31 cellular contexts compared by ENCODE assay signal in the genomic region with DNA sequence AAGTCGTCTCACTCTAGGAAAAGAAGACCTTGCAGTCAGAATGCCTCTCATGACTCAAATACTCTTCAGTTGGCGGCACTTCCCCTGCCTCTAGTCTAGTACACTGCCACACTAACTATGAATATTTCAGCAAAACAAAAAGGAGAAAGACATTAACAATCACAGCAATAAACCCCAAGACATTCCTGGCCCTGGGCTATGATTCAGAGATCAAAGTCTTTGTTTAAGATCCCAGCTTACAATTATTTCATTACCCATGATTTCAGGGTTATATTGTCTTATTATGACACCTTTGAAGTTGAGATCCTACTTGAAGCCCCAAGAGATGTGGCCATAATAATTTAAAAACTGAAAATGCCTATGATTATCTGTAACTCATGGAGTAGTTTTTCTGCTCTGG.
"Had no signal": no experiment of that assay in that cellular context is flagged by ENCODE, and none has a peak within 500 bp of the region (broad histone marks: within the 10 kb centered on the region; RNA-seq: fewer than 3 reads in every experiment).

No MANE protein-coding gene starts in this region.

- H3K4me3 Mint-ChIP-seq: natural killer cell; nephron; neural progenitor cell; stimulated activated memory B cell treated with anti-CD40 and anti-IgM and Interleukin-4, amounts not matched to agents 10 μg/mL and 1 μg/mL and 100 μg/mL, for 72 hours; stimulated activated naive CD8-positive, alpha-beta T cell treated with anti-CD3 and anti-CD28 coated beads, Interleukin-15, amount 100 ng/mL, for 72 hours; type B pancreatic cell had no signal

- H3K27ac ChIP-seq: neural progenitor cell, ovary, parathyroid adenoma, psoas muscle, right lobe of liver, sigmoid colon, spleen, suprapubic skin, testis, tibial artery, transverse colon, upper lobe of right lung, uterus had no signal

- H3K27me3 Mint-ChIP-seq: progenitor cell of endocrine pancreas; stimulated activated naive CD8-positive, alpha-beta T cell treated with anti-CD3 and anti-CD28 coated beads, Interleukin-15, amount 100 ng/mL, for 72 hours had no signal

- ATAC-seq: natural killer cell; psoas muscle; right cardiac atrium; right lobe of liver; stimulated activated memory B cell treated with anti-CD40 and anti-IgM and Interleukin-4, amounts not matched to agents 10 μg/mL and 1 μg/mL and 100 μg/mL, for 72 hours; stimulated activated naive CD8-positive, alpha-beta T cell treated with anti-CD3 and anti-CD28 coated beads, Interleukin-15, amount 100 ng/mL, for 72 hours; stimulated activated naive CD8-positive, alpha-beta T cell treated with anti-CD3 and anti-CD28 coated beads, Interleukin-15, Interleukin-2, amounts not matched to agents 100 U/mL and 50 U/mL, for 24 hours; upper lobe of right lung had no signal

- H3K36me3 ChIP-seq: neural progenitor cell, ovary, right lobe of liver, sigmoid colon, spleen, suprapubic skin, tibial artery, transverse colon, upper lobe of right lung, uterus had no signal

- H3K27me3 ChIP-seq: neural progenitor cell, ovary, right lobe of liver, sigmoid colon, spleen, suprapubic skin, testis, tibial artery, transverse colon, upper lobe of right lung, uterus had no signal

- H3K4me2 ChIP-seq: neural progenitor cell, smooth muscle cell had no signal

- H3K9me3 Mint-ChIP-seq: stimulated activated memory B cell treated with anti-CD40 and anti-IgM and Interleukin-4, amounts not matched to agents 10 μg/mL and 1 μg/mL and 100 μg/mL, for 72 hours; stimulated activated naive CD8-positive, alpha-beta T cell treated with anti-CD3 and anti-CD28 coated beads, Interleukin-15, amount 100 ng/mL, for 72 hours; type B pancreatic cell had no signal

- H3K4me3 ChIP-seq: neural progenitor cell, ovary, psoas muscle, right lobe of liver, sigmoid colon, smooth muscle cell, spleen, suprapubic skin, testis, tibial artery, transverse colon, upper lobe of right lung, uterus had no signal

- DNase-seq: natural killer cell; occipital lobe; ovary; posterior cingulate gyrus; psoas muscle; right cardiac atrium; right lobe of liver; sigmoid colon; spleen; stimulated activated CD4-positive, alpha-beta T cell treated with anti-CD3 and anti-CD28 coated beads, Interleukin-12 subunit alpha, Interleukin-12 subunit beta, amount 100 ng/mL, for 4 hours; stimulated activated CD4-positive, alpha-beta T cell treated with anti-CD3 and anti-CD28 coated beads, Interleukin-1b, Interleukin-23, amount 100 ng/mL, for 48 hours; stimulated activated CD4-positive, alpha-beta T cell treated with anti-CD3 and anti-CD28 coated beads, Interleukin-4, amount 100 ng/mL, for 1 hour; stimulated activated CD4-positive, alpha-beta T cell treated with anti-CD3 and anti-CD28 coated beads, Interleukin-4, amount 100 ng/mL, for 4 hours; stimulated activated CD8-positive, alpha-beta memory T cell treated with anti-CD3 and anti-CD28 coated beads, Interleukin-4, amount 100 ng/mL, for 48 hours; stimulated activated naive CD4-positive, alpha-beta T cell; stimulated activated naive CD8-positive, alpha-beta T cell treated with anti-CD3 and anti-CD28 coated beads, Interleukin-15, amount 100 ng/mL, for 72 hours; stimulated activated naive CD8-positive, alpha-beta T cell treated with anti-CD3 and anti-CD28 coated beads, Interleukin-15, Interleukin-2, amounts not matched to agents 100 U/mL and 50 U/mL, for 24 hours; substantia nigra; testis; tibial artery; transverse colon; upper lobe of right lung; uterus had no signal

- H3K9me3 ChIP-seq: ovary, psoas muscle, right lobe of liver, sigmoid colon, spleen, suprapubic skin, testis, tibial artery, transverse colon, upper lobe of right lung, uterus had no signal

- H3K36me3 Mint-ChIP-seq: natural killer cell; neural progenitor cell; stimulated activated memory B cell treated with anti-CD40 and anti-IgM and Interleukin-4, amounts not matched to agents 10 μg/mL and 1 μg/mL and 100 μg/mL, for 72 hours; type B pancreatic cell had no signal

- H3K79me2 ChIP-seq: parathyroid adenoma had no signal

- H3K27ac Mint-ChIP-seq: natural killer cell; nephron; neural progenitor cell; progenitor cell of endocrine pancreas; stimulated activated memory B cell treated with anti-CD40 and anti-IgM and Interleukin-4, amounts not matched to agents 10 μg/mL and 1 μg/mL and 100 μg/mL, for 72 hours; stimulated activated naive CD8-positive, alpha-beta T cell treated with anti-CD3 and anti-CD28 coated beads, Interleukin-15, amount 100 ng/mL, for 72 hours; type B pancreatic cell had no signal

- H3K4me1 ChIP-seq: parathyroid adenoma, psoas muscle, right lobe of liver, sigmoid colon, spleen, suprapubic skin, testis, tibial artery, upper lobe of right lung, uterus had no signal

- H3K9ac ChIP-seq: neural progenitor cell, parathyroid adenoma had no signal

- H3K4me1 Mint-ChIP-seq: nephron; stimulated activated memory B cell treated with anti-CD40 and anti-IgM and Interleukin-4, amounts not matched to agents 10 μg/mL and 1 μg/mL and 100 μg/mL, for 72 hours; stimulated activated naive CD8-positive, alpha-beta T cell treated with anti-CD3 and anti-CD28 coated beads, Interleukin-15, amount 100 ng/mL, for 72 hours had no signal
